ENCODE assay signal across 1 cellular context in the genomic region with DNA sequence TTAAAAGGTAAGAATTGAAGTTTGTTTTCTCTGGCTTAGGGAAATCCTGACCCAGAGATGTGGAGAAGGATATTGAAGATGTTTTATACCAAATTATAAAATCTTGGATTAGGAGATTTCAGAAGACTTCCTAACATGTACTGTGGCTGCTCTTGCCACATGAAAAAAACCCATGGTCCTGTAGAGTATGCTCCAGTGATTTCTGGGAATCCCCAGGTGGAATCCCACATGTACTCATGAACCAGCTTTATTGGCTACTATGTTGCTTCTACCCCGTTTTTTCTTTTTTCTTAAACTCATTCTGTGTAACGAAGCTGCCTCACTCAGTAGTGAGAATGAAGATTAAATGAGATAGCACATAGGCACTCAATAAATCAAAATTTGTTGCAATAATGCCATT.
TF ChIP-seq lines count a peak whose summit lies in the region.

No MANE protein-coding gene starts in this region.

TF ChIP-seq in GM12878, 131 proteins besides CTCF, POLR2A, EP300 and RAD21 (continued from another document):
- TF ChIP-seq, protein P1, sequence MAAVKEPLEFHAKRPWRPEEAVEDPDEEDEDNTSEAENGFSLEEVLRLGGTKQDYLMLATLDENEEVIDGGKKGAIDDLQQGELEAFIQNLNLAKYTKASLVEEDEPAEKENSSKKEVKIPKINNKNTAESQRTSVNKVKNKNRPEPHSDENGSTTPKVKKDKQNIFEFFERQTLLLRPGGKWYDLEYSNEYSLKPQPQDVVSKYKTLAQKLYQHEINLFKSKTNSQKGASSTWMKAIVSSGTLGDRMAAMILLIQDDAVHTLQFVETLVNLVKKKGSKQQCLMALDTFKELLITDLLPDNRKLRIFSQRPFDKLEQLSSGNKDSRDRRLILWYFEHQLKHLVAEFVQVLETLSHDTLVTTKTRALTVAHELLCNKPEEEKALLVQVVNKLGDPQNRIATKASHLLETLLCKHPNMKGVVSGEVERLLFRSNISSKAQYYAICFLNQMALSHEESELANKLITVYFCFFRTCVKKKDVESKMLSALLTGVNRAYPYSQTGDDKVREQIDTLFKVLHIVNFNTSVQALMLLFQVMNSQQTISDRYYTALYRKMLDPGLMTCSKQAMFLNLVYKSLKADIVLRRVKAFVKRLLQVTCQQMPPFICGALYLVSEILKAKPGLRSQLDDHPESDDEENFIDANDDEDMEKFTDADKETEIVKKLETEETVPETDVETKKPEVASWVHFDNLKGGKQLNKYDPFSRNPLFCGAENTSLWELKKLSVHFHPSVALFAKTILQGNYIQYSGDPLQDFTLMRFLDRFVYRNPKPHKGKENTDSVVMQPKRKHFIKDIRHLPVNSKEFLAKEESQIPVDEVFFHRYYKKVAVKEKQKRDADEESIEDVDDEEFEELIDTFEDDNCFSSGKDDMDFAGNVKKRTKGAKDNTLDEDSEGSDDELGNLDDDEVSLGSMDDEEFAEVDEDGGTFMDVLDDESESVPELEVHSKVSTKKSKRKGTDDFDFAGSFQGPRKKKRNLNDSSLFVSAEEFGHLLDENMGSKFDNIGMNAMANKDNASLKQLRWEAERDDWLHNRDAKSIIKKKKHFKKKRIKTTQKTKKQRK (IDR thresholded peaks at IDR 0.05; ENCODE audit: low read depth, low read length) = no peak
- TF ChIP-seq MXI1 (IDR thresholded peaks at IDR 0.05; ENCODE audit: low read depth, low read length) (no peak), TCF7 (IDR thresholded peaks at IDR 0.05; ENCODE audit: borderline replicate concordance) (peak; percentile 71; the same call in 1 of the 2 replicates), PAX5 (IDR thresholded peaks at IDR 0.05; ENCODE audit: borderline replicate concordance, low read depth, low read length) (peak; percentile 47; the same call in 1 of the 2 replicates), IKZF2 (IDR thresholded peaks at IDR 0.05) (no peak), SIN3A (IDR thresholded peaks at IDR 0.05; ENCODE audit: low read depth, low read length) (no peak), SMC3 (IDR thresholded peaks at IDR 0.05; ENCODE audit: borderline replicate concordance, low read length) (no peak), BRCA1 (IDR thresholded peaks at IDR 0.05; ENCODE audit: low read depth, low read length) (no peak), POU2F2 (IDR thresholded peaks at IDR 0.05; ENCODE audit: borderline replicate concordance, low read depth, low read length) (no peak), EGR1 (IDR thresholded peaks at IDR 0.05; ENCODE audit: borderline replicate concordance in 1 of 2, low read depth in 2 of 2, low read length in 2 of 2) (no peak), ZNF207 (IDR thresholded peaks at IDR 0.05; ENCODE audit: borderline replicate concordance) (no peak), HDGF (IDR thresholded peaks at IDR 0.05) (no peak), RELA (IDR thresholded peaks at IDR 0.05; ENCODE audit: borderline replicate concordance, partially characterized antibody) (peak; percentile 42), NFIC (IDR thresholded peaks at IDR 0.05; ENCODE audit: low read depth, low read length) (peak; percentile 85), CREM (IDR thresholded peaks at IDR 0.05; ENCODE audit: low read depth) (peak; percentile 46; the same call in 1 of the 2 replicates), WRNIP1 (IDR thresholded peaks at IDR 0.05; ENCODE audit: borderline replicate concordance, low read depth, low read length) (no peak), CREB1 (IDR thresholded peaks at IDR 0.05; ENCODE audit: low read depth) (no peak)
- TF ChIP-seq, protein P2, sequence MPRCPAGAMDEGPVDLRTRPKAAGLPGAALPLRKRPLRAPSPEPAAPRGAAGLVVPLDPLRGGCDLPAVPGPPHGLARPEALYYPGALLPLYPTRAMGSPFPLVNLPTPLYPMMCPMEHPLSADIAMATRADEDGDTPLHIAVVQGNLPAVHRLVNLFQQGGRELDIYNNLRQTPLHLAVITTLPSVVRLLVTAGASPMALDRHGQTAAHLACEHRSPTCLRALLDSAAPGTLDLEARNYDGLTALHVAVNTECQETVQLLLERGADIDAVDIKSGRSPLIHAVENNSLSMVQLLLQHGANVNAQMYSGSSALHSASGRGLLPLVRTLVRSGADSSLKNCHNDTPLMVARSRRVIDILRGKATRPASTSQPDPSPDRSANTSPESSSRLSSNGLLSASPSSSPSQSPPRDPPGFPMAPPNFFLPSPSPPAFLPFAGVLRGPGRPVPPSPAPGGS (IDR thresholded peaks at IDR 0.05; ENCODE audit: borderline replicate concordance, insufficient read depth, low read depth, low read length, poor library complexity, severe bottlenecking) = peak; percentile 66
- TF ChIP-seq, protein P3, sequence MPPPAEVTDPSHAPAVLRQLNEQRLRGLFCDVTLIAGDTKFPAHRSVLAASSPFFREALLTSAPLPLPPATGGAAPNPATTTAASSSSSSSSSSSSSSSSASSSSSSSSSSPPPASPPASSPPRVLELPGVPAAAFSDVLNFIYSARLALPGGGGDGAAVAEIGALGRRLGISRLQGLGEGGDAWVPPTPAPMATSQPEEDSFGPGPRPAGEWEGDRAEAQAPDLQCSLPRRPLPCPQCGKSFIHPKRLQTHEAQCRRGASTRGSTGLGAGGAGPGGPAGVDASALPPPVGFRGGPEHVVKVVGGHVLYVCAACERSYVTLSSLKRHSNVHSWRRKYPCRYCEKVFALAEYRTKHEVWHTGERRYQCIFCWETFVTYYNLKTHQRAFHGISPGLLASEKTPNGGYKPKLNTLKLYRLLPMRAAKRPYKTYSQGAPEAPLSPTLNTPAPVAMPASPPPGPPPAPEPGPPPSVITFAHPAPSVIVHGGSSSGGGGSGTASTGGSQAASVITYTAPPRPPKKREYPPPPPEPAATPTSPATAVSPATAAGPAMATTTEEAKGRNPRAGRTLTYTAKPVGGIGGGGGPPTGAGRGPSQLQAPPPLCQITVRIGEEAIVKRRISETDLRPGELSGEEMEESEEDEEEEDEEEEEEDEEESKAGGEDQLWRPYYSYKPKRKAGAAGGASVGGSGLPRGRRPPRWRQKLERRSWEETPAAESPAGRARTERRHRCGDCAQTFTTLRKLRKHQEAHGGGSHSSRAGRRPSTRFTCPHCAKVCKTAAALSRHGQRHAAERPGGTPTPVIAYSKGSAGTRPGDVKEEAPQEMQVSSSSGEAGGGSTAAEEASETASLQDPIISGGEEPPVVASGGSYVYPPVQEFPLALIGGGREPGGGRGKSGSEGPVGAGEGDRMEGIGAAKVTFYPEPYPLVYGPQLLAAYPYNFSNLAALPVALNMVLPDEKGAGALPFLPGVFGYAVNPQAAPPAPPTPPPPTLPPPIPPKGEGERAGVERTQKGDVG (CRISPR knock-in tag; IDR thresholded peaks at IDR 0.05) = no peak
- TF ChIP-seq, protein P4, sequence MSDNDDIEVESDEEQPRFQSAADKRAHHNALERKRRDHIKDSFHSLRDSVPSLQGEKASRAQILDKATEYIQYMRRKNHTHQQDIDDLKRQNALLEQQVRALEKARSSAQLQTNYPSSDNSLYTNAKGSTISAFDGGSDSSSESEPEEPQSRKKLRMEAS (IDR thresholded peaks at IDR 0.05; ENCODE audit: low read depth, low read length) = no peak
- TF ChIP-seq, protein P5, sequence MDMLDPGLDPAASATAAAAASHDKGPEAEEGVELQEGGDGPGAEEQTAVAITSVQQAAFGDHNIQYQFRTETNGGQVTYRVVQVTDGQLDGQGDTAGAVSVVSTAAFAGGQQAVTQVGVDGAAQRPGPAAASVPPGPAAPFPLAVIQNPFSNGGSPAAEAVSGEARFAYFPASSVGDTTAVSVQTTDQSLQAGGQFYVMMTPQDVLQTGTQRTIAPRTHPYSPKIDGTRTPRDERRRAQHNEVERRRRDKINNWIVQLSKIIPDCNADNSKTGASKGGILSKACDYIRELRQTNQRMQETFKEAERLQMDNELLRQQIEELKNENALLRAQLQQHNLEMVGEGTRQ (IDR thresholded peaks at IDR 0.05; ENCODE audit: borderline replicate concordance, low read depth, low read length) = no peak
- TF ChIP-seq, protein P6, sequence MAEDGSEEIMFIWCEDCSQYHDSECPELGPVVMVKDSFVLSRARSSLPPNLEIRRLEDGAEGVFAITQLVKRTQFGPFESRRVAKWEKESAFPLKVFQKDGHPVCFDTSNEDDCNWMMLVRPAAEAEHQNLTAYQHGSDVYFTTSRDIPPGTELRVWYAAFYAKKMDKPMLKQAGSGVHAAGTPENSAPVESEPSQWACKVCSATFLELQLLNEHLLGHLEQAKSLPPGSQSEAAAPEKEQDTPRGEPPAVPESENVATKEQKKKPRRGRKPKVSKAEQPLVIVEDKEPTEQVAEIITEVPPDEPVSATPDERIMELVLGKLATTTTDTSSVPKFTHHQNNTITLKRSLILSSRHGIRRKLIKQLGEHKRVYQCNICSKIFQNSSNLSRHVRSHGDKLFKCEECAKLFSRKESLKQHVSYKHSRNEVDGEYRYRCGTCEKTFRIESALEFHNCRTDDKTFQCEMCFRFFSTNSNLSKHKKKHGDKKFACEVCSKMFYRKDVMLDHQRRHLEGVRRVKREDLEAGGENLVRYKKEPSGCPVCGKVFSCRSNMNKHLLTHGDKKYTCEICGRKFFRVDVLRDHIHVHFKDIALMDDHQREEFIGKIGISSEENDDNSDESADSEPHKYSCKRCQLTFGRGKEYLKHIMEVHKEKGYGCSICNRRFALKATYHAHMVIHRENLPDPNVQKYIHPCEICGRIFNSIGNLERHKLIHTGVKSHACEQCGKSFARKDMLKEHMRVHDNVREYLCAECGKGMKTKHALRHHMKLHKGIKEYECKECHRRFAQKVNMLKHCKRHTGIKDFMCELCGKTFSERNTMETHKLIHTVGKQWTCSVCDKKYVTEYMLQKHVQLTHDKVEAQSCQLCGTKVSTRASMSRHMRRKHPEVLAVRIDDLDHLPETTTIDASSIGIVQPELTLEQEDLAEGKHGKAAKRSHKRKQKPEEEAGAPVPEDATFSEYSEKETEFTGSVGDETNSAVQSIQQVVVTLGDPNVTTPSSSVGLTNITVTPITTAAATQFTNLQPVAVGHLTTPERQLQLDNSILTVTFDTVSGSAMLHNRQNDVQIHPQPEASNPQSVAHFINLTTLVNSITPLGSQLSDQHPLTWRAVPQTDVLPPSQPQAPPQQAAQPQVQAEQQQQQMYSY (CRISPR knock-in tag; IDR thresholded peaks at IDR 0.05) = no peak
- TF ChIP-seq, protein P7, sequence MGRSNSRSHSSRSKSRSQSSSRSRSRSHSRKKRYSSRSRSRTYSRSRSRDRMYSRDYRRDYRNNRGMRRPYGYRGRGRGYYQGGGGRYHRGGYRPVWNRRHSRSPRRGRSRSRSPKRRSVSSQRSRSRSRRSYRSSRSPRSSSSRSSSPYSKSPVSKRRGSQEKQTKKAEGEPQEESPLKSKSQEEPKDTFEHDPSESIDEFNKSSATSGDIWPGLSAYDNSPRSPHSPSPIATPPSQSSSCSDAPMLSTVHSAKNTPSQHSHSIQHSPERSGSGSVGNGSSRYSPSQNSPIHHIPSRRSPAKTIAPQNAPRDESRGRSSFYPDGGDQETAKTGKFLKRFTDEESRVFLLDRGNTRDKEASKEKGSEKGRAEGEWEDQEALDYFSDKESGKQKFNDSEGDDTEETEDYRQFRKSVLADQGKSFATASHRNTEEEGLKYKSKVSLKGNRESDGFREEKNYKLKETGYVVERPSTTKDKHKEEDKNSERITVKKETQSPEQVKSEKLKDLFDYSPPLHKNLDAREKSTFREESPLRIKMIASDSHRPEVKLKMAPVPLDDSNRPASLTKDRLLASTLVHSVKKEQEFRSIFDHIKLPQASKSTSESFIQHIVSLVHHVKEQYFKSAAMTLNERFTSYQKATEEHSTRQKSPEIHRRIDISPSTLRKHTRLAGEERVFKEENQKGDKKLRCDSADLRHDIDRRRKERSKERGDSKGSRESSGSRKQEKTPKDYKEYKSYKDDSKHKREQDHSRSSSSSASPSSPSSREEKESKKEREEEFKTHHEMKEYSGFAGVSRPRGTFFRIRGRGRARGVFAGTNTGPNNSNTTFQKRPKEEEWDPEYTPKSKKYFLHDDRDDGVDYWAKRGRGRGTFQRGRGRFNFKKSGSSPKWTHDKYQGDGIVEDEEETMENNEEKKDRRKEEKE (IDR thresholded peaks at IDR 0.05) = no peak
